ENCODE assay signal across 8 cellular contexts in genomic region chr9:6827370-6827949, GRCh38.
DNase-seq lines count a peak whose midpoint lies in the region; ATAC-seq and TF ChIP-seq lines count a peak whose summit lies in the region.

No MANE protein-coding gene starts in this region.

- no peaks in the 10 kb centered on the region for H3K9me2 ChIP-seq in OCI-LY7 (ENCODE audit: insufficient read depth, low read length)

- H4K20me1 ChIP-seq in OCI-LY7 (ENCODE audit: insufficient read depth, low read length) = no peaks in the 10 kb centered on the region

- DNase-seq in stimulated activated CD4-positive, alpha-beta T cell treated with anti-CD3 and anti-CD28 coated beads, Interleukin-15, amount 100 ng/mL, for 24 hours = peak; percentile 38
- no peak for DNase-seq in stimulated activated CD4-positive, alpha-beta T cell treated with anti-CD3 and anti-CD28 coated beads, Interleukin-4, amount 100 ng/mL, for 1 hour
- DNase-seq in HS-5 (ENCODE audit: low read depth) (peak; percentile 16), OCI-LY7 (ENCODE audit: low spot score) (peak; percentile 51), MCF 10A (ENCODE audit: unreplicated experiment) (peak; percentile 65), left lung (no peak), uterus (no peak)

- H3K4me3 ChIP-seq in OCI-LY7 (ENCODE audit: low read depth, low read length, poor library complexity, severe bottlenecking) (no peak overlapping the region), left lung (no peak overlapping the region), uterus (no peak overlapping the region)

- no peaks in the 10 kb centered on the region for H3K9me3 Mint-ChIP-seq in MCF 10A (ENCODE audit: unreplicated experiment)

- no peaks in the 10 kb centered on the region for H3K4me1 Mint-ChIP-seq in MCF 10A (ENCODE audit: insufficient read depth, unreplicated experiment)

- CTCF ChIA-PET in OCI-LY7 (lab: Charles Lee; ENCODE audit: unreplicated experiment) = interaction anchor here (2.0 kb wide), 1 partner anchor 11 kb away, joined by 5 read pairs; no protein-coding TSS in a partner anchor
- CTCF ChIA-PET in MCF 10A (lab: Yijun Ruan, JAX) = interaction anchor here (0.6 to 2.9 kb wide), 55 partner anchors 9 to 1553 kb away, joined by 3 to 29 read pairs (median 4); no protein-coding TSS in a partner anchor

- peaks cover 12% of the 10 kb centered on the region for H3K36me3 Mint-ChIP-seq in MCF 10A (ENCODE audit: insufficient read depth, unreplicated experiment)

- no peak overlapping the region for H2AFZ ChIP-seq in OCI-LY7 (ENCODE audit: low read length)

- BruUV-seq in OCI-LY7 (replicated peaks; lab: Mats Ljungman, UMichigan) (no TSS peak), MCF 10A (replicated peaks; lab: Mats Ljungman, UMichigan) (no TSS peak)

- POLR2A ChIA-PET in OCI-LY7 (lab: Charles Lee) (interaction anchor here (0.9 to 1.2 kb wide), 4 partner anchors 10 to 730 kb away, joined by 3 to 4 read pairs (median 3); no protein-coding TSS in a partner anchor), MCF 10A (lab: Yijun Ruan, JAX) (interaction anchor here (1.0 to 1.3 kb wide), 2 partner anchors 11 to 70 kb away, joined by 3 to 4 read pairs; partner anchors contain the start of gene KDM4C)

- peak; percentile 70 for ATAC-seq in left lung
- ATAC-seq in HG03521 (IDR thresholded peaks at IDR 0.05; ENCODE audit: unreplicated experiment) = no peak

- intact Hi-C loops in OCI-LY7 (cut with micrococcal nuclease; ENCODE audit: unreplicated experiment) (no loop called here), MCF 10A (cut with micrococcal nuclease) (loop anchor here (5.0 kb wide), 1 partner anchor 70 kb away; no protein-coding TSS in a partner anchor), left lung (cut with DNase I) (no loop called here), uterus (cut with DNase I; ENCODE audit: low total_unique reads) (no loop called here)

- no peaks in the 10 kb centered on the region for H3K79me2 ChIP-seq in OCI-LY7 (ENCODE audit: insufficient read depth, low read depth, low read length)

- H3K4me2 ChIP-seq in OCI-LY7 (ENCODE audit: low read length) = no peak overlapping the region

- TF ChIP-seq CTCF in OCI-LY7 (conservative IDR thresholded peaks at IDR 0.05; ENCODE audit: low read length) (peak; percentile 88), MCF 10A (IDR thresholded peaks at IDR 0.05; ENCODE audit: unreplicated experiment) (peak; percentile 53), left lung (IDR thresholded peaks at IDR 0.05) (peak; percentile 28 to 43), uterus (IDR thresholded peaks at IDR 0.05) (peak in 3 of 4 experiments; percentile 34 to 45 (median 35))

- no peak for TF ChIP-seq POLR2A in uterus (IDR thresholded peaks at IDR 0.05)

- H3K27me3 ChIP-seq in left lung = no peaks in the 10 kb centered on the region
- no peaks in the 10 kb centered on the region for H3K27me3 ChIP-seq in uterus

- no peaks in the 10 kb centered on the region for H3K9me3 ChIP-seq in OCI-LY7 (ENCODE audit: low read length)
- H3K9me3 ChIP-seq in left lung = peaks cover 0 to 3% of the 10 kb centered on the region in 2 donors
- no peaks in the 10 kb centered on the region for H3K9me3 ChIP-seq in uterus

- H3K27ac ChIP-seq in OCI-LY7 (ENCODE audit: low read depth, low read length, poor library complexity, severe bottlenecking) = no peak overlapping the region
- H3K27ac ChIP-seq in left lung = no peak overlapping the region
- no peak overlapping the region for H3K27ac ChIP-seq in uterus

- no peaks in the 10 kb centered on the region for H3K27me3 Mint-ChIP-seq in MCF 10A (ENCODE audit: insufficient read depth, unreplicated experiment)

- H3K4me1 ChIP-seq in OCI-LY7 (ENCODE audit: insufficient read depth, low read length, poor library complexity, severe bottlenecking) (no peaks in the 10 kb centered on the region), left lung (no peaks in the 10 kb centered on the region), uterus (no peaks in the 10 kb centered on the region)

- H3K27ac Mint-ChIP-seq in MCF 10A (ENCODE audit: low read depth, unreplicated experiment) = no peak overlapping the region

- H3K36me3 ChIP-seq in OCI-LY7 (ENCODE audit: insufficient read depth, low read length) = peaks cover 30% of the 10 kb centered on the region
- H3K36me3 ChIP-seq in left lung = peaks cover 0 to 34% of the 10 kb centered on the region in 2 donors
- no peaks in the 10 kb centered on the region for H3K36me3 ChIP-seq in uterus

- no peak overlapping the region for H3K4me3 Mint-ChIP-seq in MCF 10A (ENCODE audit: unreplicated experiment)

Comparison
In these comparisons a context has a peak if more than half of its experiments do, and no peak if none do; other contexts are left out.
1. DNase-seq: peak in stimulated activated CD4-positive, alpha-beta T cell treated with anti-CD3 and anti-CD28 coated beads, Interleukin-15, amount 100 ng/mL, for 24 hours (single experiment), HS-5 (single experiment), OCI-LY7 (single experiment) and MCF 10A (single experiment); none in stimulated activated CD4-positive, alpha-beta T cell treated with anti-CD3 and anti-CD28 coated beads, Interleukin-4, amount 100 ng/mL, for 1 hour (single experiment), left lung (0 of 2) and uterus (0 of 2).
2. CTCF ChIP-seq: peak in every context shown above with its lines; median percentile 88 in OCI-LY7; 53 in MCF 10A; 36 in left lung; 35 in uterus.